28 cellular contexts compared by ENCODE assay signal in genomic region chr7:139570626-139571025, GRCh38. TPM values are rescaled to one million over a fixed set of nuclear protein-coding genes. Genes with fewer than 3 reads are reported as not detected.
DNase-seq lines count a peak whose midpoint lies in the region; ATAC-seq and TF ChIP-seq lines count a peak whose summit lies in the region.
"Had no signal": no experiment of that assay in that cellular context is flagged by ENCODE, and none has a peak within 500 bp of the region (broad histone marks: within the 10 kb centered on the region; RNA-seq: fewer than 3 reads in every experiment).

No MANE protein-coding gene starts in this region.

- H3K27me3 ChIP-seq in IMR-90 (ENCODE audit: control insufficient read depth, insufficient read depth, low read length): no peaks in the 10 kb centered on the region
- H3K27me3 ChIP-seq: BLaER1 had no signal

- peaks cover 2% of the 10 kb centered on the region; the same call in 1 of the 2 replicates for H3K4me1 ChIP-seq in IMR-90 (ENCODE audit: control insufficient read depth, insufficient read depth, low read length)

- no peak overlapping the region for H2AK5ac ChIP-seq in IMR-90 (ENCODE audit: low read depth, low read length)

- H4K5ac ChIP-seq in IMR-90 (ENCODE audit: low read depth, low read length): no peak overlapping the region

- no peak overlapping the region for H3K4ac ChIP-seq in IMR-90 (ENCODE audit: low read depth, low read length)

- H3K9ac ChIP-seq in IMR-90 (ENCODE audit: low read depth, low read length): no peak overlapping the region
- H3K9ac ChIP-seq: BLaER1 had no signal

- H3K4me1 Mint-ChIP-seq in activated T-helper 17 cell treated with anti-CD3 and anti-CD28 coated beads, Interleukin-2, amount 50 U/mL, for 72 hours: peaks cover 14% of the 10 kb centered on the region
- H3K4me1 Mint-ChIP-seq in nephron progenitor cell: peaks cover 60% of the 10 kb centered on the region

- H4K20me1 ChIP-seq in IMR-90 (ENCODE audit: insufficient read depth, low read length): peaks cover 11% of the 10 kb centered on the region; the same call in 1 of the 2 replicates
- H4K20me1 ChIP-seq: BLaER1 had no signal

- peak overlapping the region; percentile 38 for H3K27ac Mint-ChIP-seq in activated T-helper 17 cell treated with anti-CD3 and anti-CD28 coated beads, Interleukin-2, amount 50 U/mL, for 72 hours
- H3K27ac Mint-ChIP-seq in nephron progenitor cell: peak overlapping the region; percentile 92
- H3K27ac Mint-ChIP-seq: CD4-positive, CD25-positive, alpha-beta regulatory T cell; HFFc6 had no signal

- H3K27me3 Mint-ChIP-seq in activated T-helper 17 cell treated with anti-CD3 and anti-CD28 coated beads, Interleukin-2, amount 50 U/mL, for 72 hours: no peaks in the 10 kb centered on the region
- no peaks in the 10 kb centered on the region for H3K27me3 Mint-ChIP-seq in nephron progenitor cell (ENCODE audit: low read depth, poor library complexity)
- H3K27me3 Mint-ChIP-seq: CD4-positive, CD25-positive, alpha-beta regulatory T cell had no signal

- H3K36me3 ChIP-seq in IMR-90 (ENCODE audit: control insufficient read depth, insufficient read depth, low read length): peaks cover 85% of the 10 kb centered on the region
- H3K36me3 ChIP-seq: HAP-1 had no signal

- H2AK9ac ChIP-seq in IMR-90 (replicated peaks; ENCODE audit: low read depth, low read length, poor library complexity): no peak overlapping the region

- no peak for TF ChIP-seq RAD21 in IMR-90 (IDR thresholded peaks at IDR 0.05; ENCODE audit: low read length)

- no CpG with 5 or more reads among the region's 5 CpGs for WGBS in IMR-90 (ENCODE audit: extremely low coverage in 2 of 2, insufficient read length in 1 of 2), 2 experiments

- peaks cover 3% of the 10 kb centered on the region; the same call in 1 of the 2 replicates for H3K9me1 ChIP-seq in IMR-90 (ENCODE audit: insufficient read depth, low read length)

- intact Hi-C loops in IMR-90 (cut with micrococcal nuclease): loop anchor here (5.0 kb wide), 1 partner anchor 68 kb away; no protein-coding TSS in a partner anchor

- CTCF ChIA-PET in IMR-90 (lab: Yijun Ruan, JAX): no interaction called here

- no peak overlapping the region for H3K27ac ChIP-seq in IMR-90 (ENCODE audit: insufficient read depth, low read length)
- H3K27ac ChIP-seq: BLaER1, HL-60, RWPE1 had no signal

- H3K14ac ChIP-seq in IMR-90 (replicated peaks; ENCODE audit: low read depth, low read length): no peak overlapping the region

- H2BK5ac ChIP-seq in IMR-90 (ENCODE audit: low read depth, low read length, poor library complexity, severe bottlenecking): no peak overlapping the region

- no peak overlapping the region for H4K91ac ChIP-seq in IMR-90 (ENCODE audit: insufficient read depth, low read depth, low read length)

- H3K56ac ChIP-seq in IMR-90 (ENCODE audit: extremely low read depth, insufficient read depth, low read length): no peak overlapping the region

- no peak overlapping the region for H3K23ac ChIP-seq in IMR-90 (ENCODE audit: low read depth, low read length)

- peaks cover 0 to 39% of the 10 kb centered on the region in 2 experiments; a peak in 3 of 4 replicates for H3K79me1 ChIP-seq in IMR-90 (ENCODE audit: low read depth in 1 of 2, low read length in 2 of 2)

- no peaks in the 10 kb centered on the region for H3K9me3 ChIP-seq in IMR-90 (ENCODE audit: control insufficient read depth, insufficient read depth, low read length)
- H3K9me3 ChIP-seq: BLaER1, HAP-1 had no signal

- H2BK120ac ChIP-seq in IMR-90 (ENCODE audit: low read depth, low read length): no peak overlapping the region

- no peak for TF ChIP-seq POLR2A in IMR-90 (IDR thresholded peaks at IDR 0.05; ENCODE audit: low read depth, low read length)

- dilution Hi-C loops in IMR-90 (cut with HindIII; ENCODE audit: low sequenced_read_pairs, unreplicated experiment): no loop called here

- no peak overlapping the region for H2BK20ac ChIP-seq in IMR-90 (ENCODE audit: low read depth, low read length)

- TSS peak; percentile 5 for BruUV-seq in IMR-90 (replicated peaks; lab: Mats Ljungman, UMichigan)

- in situ Hi-C loops in IMR-90 (cut with MboI; ENCODE audit: low sequenced_read_pairs): no loop called here

- ATAC-seq in IMR-90 (ENCODE audit: low read depth) (no peak), HG02642 (IDR thresholded peaks at IDR 0.05; ENCODE audit: poor library complexity, unreplicated experiment) (no peak)
- no peak for ATAC-seq in activated T-helper 17 cell treated with anti-CD3 and anti-CD28 coated beads, Interleukin-2, amount 50 U/mL, for 72 hours (replicated peaks)

- no peak overlapping the region for H2AFZ ChIP-seq in IMR-90 (replicated peaks; ENCODE audit: low read length, poor library complexity)

- TF ChIP-seq CTCF in IMR-90 (conservative IDR thresholded peaks at IDR 0.05; ENCODE audit: low read depth, low read length): no peak
- TF ChIP-seq CTCF in nephron progenitor cell (IDR thresholded peaks at IDR 0.05): no peak

- H3K9me3 Mint-ChIP-seq in activated T-helper 17 cell treated with anti-CD3 and anti-CD28 coated beads, Interleukin-2, amount 50 U/mL, for 72 hours: no peaks in the 10 kb centered on the region
- no peaks in the 10 kb centered on the region for H3K9me3 Mint-ChIP-seq in nephron progenitor cell
- H3K9me3 Mint-ChIP-seq: HFFc6 had no signal

- H2BK15ac ChIP-seq in IMR-90 (ENCODE audit: low read depth, low read length): no peak overlapping the region

- no peak overlapping the region for H3K4me3 Mint-ChIP-seq in activated T-helper 17 cell treated with anti-CD3 and anti-CD28 coated beads, Interleukin-2, amount 50 U/mL, for 72 hours
- H3K4me3 Mint-ChIP-seq in nephron progenitor cell: no peak overlapping the region
- H3K4me3 Mint-ChIP-seq: CD4-positive, CD25-positive, alpha-beta regulatory T cell; HFFc6 had no signal

- no peak overlapping the region for H3K4me3 ChIP-seq in IMR-90 (ENCODE audit: insufficient read depth, low read depth, low read length)
- H3K4me3 ChIP-seq: BLaER1, HAP-1 had no signal

- POLR2A ChIA-PET in IMR-90 (lab: Charles Lee; ENCODE audit: unreplicated experiment): no interaction called here

- no peak for DNase-seq in IMR-90
- no peak for DNase-seq in nephron progenitor cell
- DNase-seq in stimulated activated CD8-positive, alpha-beta memory T cell treated with anti-CD3 and anti-CD28 coated beads, Interleukin-4, amount 100 ng/mL, for 48 hours: peak; percentile 4
- DNase-seq in NCI-H1105 treated with DMSO at 0.1 percent for 48 hours (lab: John Stamatoyannopoulos, UW): no peak
- DNase-seq in central memory CD4-positive, alpha-beta T cell: no peak
- no peak for DNase-seq in NCI-H226
- DNase-seq: CD4-positive, CD25-positive, alpha-beta regulatory T cell; DMS153; DND-41; GOT3; HFFc6; Karpas-422; NCI-H1092 treated with DMSO at 0.1 percent for 48 hours; NCI-H1436 treated with DMSO at 0.1 percent for 48 hours; NCI-H187 treated with DMSO at 0.1 percent for 48 hours; NCI-H2171 treated with DMSO at 0.1 percent for 48 hours; NCI-H446; NCI-H526; NK-92 treated with Interleukin-12 subunit alpha and Interleukin-12 subunit beta, amount 100 ng/mL, for 24 hours; SHP77 had no signal

- H4K8ac ChIP-seq in IMR-90 (ENCODE audit: low read depth in 2 of 2, low read length in 2 of 2): no peak overlapping the region

- no peak overlapping the region for H3K4me2 ChIP-seq in IMR-90 (ENCODE audit: low read depth, low read length)
- H3K4me2 ChIP-seq: BLaER1 had no signal

- H3K36me3 Mint-ChIP-seq in activated T-helper 17 cell treated with anti-CD3 and anti-CD28 coated beads, Interleukin-2, amount 50 U/mL, for 72 hours (ENCODE audit: low read depth): peaks cover 45% of the 10 kb centered on the region
- H3K36me3 Mint-ChIP-seq in nephron progenitor cell (ENCODE audit: low read depth): peaks cover 82% of the 10 kb centered on the region

- no peak overlapping the region for H3K18ac ChIP-seq in IMR-90 (ENCODE audit: low read depth, low read length)

TF ChIP-seq in IMR-90, 13 proteins besides CTCF, POLR2A, EP300 and RAD21:
- no peak for TF ChIP-seq SMC3 (IDR thresholded peaks at IDR 0.05; ENCODE audit: low read depth, low read length)
- no peak for TF ChIP-seq ELK1 (IDR thresholded peaks at IDR 0.05; ENCODE audit: borderline replicate concordance, low read depth, low read length)
- TF ChIP-seq, protein P1, sequence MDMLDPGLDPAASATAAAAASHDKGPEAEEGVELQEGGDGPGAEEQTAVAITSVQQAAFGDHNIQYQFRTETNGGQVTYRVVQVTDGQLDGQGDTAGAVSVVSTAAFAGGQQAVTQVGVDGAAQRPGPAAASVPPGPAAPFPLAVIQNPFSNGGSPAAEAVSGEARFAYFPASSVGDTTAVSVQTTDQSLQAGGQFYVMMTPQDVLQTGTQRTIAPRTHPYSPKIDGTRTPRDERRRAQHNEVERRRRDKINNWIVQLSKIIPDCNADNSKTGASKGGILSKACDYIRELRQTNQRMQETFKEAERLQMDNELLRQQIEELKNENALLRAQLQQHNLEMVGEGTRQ (IDR thresholded peaks at IDR 0.05; ENCODE audit: low read depth, low read length): no peak
- no peak for TF ChIP-seq CHD1 (IDR thresholded peaks at IDR 0.05; ENCODE audit: low read depth, low read length)
- no peak for TF ChIP-seq BHLHE40 (IDR thresholded peaks at IDR 0.05; ENCODE audit: low read depth, low read length)
- no peak for TF ChIP-seq FOS (IDR thresholded peaks at IDR 0.05; ENCODE audit: low read depth, low read length)
- TF ChIP-seq NFE2L2 (IDR thresholded peaks at IDR 0.05; ENCODE audit: low read depth, low read length): no peak
- no peak for TF ChIP-seq MXI1 (IDR thresholded peaks at IDR 0.05; ENCODE audit: borderline replicate concordance, low read depth, low read length)
- TF ChIP-seq CEBPB (IDR thresholded peaks at IDR 0.05; ENCODE audit: low read depth, low read length): no peak
- TF ChIP-seq RCOR1 (IDR thresholded peaks at IDR 0.05; ENCODE audit: insufficient replicate concordance, low read length): no peak
- TF ChIP-seq RFX5 (IDR thresholded peaks at IDR 0.05; ENCODE audit: low read depth, low read length): no peak
- no peak for TF ChIP-seq MAFK (IDR thresholded peaks at IDR 0.05; ENCODE audit: low read depth, low read length)
- no peak for TF ChIP-seq MAZ (IDR thresholded peaks at IDR 0.05; ENCODE audit: borderline replicate concordance, low read depth, low read length)

RNA-seq across cellular contexts. Expression of gene CLEC2L, which starts 47.1 kb away (rescaled TPM):
- not detected in 2 replicates for total RNA-seq in IMR-90 (2012; rRNA removed)
- not detected in 2 replicates for polyA plus RNA-seq in IMR-90 (2012; rRNA removed)
- polyA plus RNA-seq in IMR-90 (2012; cell fraction: cytosol; rRNA removed): not detected in 2 replicates
- 0.03 and 0.07 TPM in 2 replicates for polyA plus RNA-seq in IMR-90 (2012; cell fraction: nucleus; rRNA removed; ENCODE audit: low replicate concordance)
- total RNA-seq in activated T-helper 17 cell treated with anti-CD3 and anti-CD28 coated beads, Interleukin-2, amount 50 U/mL, for 72 hours: not detected
- total RNA-seq: HFFc6, SK-MEL-5 had no signal
- polyA plus RNA-seq: AG04450; CD4-positive, CD25-positive, alpha-beta regulatory T cell had no signal
